ENCODE assay signal across 8 cellular contexts in the genomic region with DNA sequence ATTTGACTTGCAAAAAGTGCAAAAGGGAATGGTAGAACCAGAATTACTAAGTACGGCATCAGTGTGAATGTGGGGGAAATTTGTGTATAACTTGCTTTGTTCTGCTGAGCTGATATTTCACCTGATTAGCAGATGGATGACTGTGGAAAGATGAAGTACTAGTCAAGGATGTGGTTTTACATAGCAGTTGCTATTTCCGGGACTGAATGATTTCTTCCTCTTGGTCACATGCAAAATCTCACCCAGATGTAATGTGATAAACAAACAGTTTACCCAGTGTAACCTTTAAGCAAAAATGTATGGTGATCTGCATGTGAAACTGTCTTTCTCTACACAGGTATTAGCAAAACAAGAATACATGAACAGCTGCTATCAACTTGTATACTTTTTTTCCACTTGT. TPM values are rescaled to one million over a fixed set of nuclear protein-coding genes. Genes with fewer than 3 reads are reported as not detected.
DNase-seq lines count a peak whose midpoint lies in the region; ATAC-seq and TF ChIP-seq lines count a peak whose summit lies in the region.

No MANE protein-coding gene starts in this region.

- H4K20me1 ChIP-seq in MM.1S (ENCODE audit: insufficient read depth, low read length), result no peaks in the 10 kb centered on the region

- H3K27ac ChIP-seq in MM.1S (ENCODE audit: low read length), result peak overlapping the region; percentile 83

- H3K9ac ChIP-seq in MM.1S (ENCODE audit: low read length), result peak overlapping the region; percentile 20; the same call in 1 of the 2 replicates

- peaks cover 41% of the 10 kb centered on the region for H3K4me1 ChIP-seq in MM.1S (ENCODE audit: low read length)

- peak; percentile 92 for ATAC-seq in GM18511 (IDR thresholded peaks at IDR 0.05; ENCODE audit: unreplicated experiment)

- H2AFZ ChIP-seq in MM.1S (ENCODE audit: low read length), result no peak overlapping the region

- H3K4me2 ChIP-seq in MM.1S (ENCODE audit: low read depth, low read length), result peak overlapping the region; percentile 35

- no peaks in the 10 kb centered on the region for H3K27me3 ChIP-seq in MM.1S (replicated peaks; ENCODE audit: insufficient read depth, low read length)

- H3F3A ChIP-seq in MM.1S (ENCODE audit: insufficient read depth, low read length), result peaks cover 35% of the 10 kb centered on the region

- no peaks in the 10 kb centered on the region for H3K9me2 ChIP-seq in MM.1S (replicated peaks; ENCODE audit: insufficient read depth, low read length)

- no peaks in the 10 kb centered on the region for H3K9me3 ChIP-seq in MM.1S (replicated peaks; ENCODE audit: insufficient read depth, low read length)

- DNase-seq in H4 (ENCODE audit: low spot score) (peak; percentile 38), MM.1S (peak; percentile 90), germinal center (ENCODE audit: low spot score) (peak; percentile 58), NCI-H2029 treated with DMSO at 0.1 percent for 48 hours (lab: John Stamatoyannopoulos, UW) (no peak), AG08395 (ENCODE audit: low spot score) (no peak), EL (no peak), medulla oblongata (ENCODE audit: extremely low spot score) (no peak)

- H3K36me3 ChIP-seq in MM.1S (replicated peaks; ENCODE audit: insufficient read depth, low read length), result 0 out of 2 replicates have a peak, but pooled peaks cover 8% of the 10 kb centered on the region

- peaks cover 28% of the 10 kb centered on the region; the same call in 1 of the 2 replicates for H3K79me2 ChIP-seq in MM.1S (ENCODE audit: low read length)

- H3K4me3 ChIP-seq in MM.1S (ENCODE audit: low read length), result no peak overlapping the region

- no peak for TF ChIP-seq CTCF in MM.1S (IDR thresholded peaks at IDR 0.05; ENCODE audit: low read length)

RNA-seq across cellular contexts. Expression of gene DCP2, which starts 46.1 kb away (rescaled TPM):
- total RNA-seq in H4 (2014; rRNA removed; shearing (Covaris generic)), result 33.4 and 36.1 TPM in 2 replicates

Comparison
In these comparisons a context has a peak if more than half of its experiments do, and no peak if none do; other contexts are left out.
1. DNase-seq: peak in H4 (single experiment), MM.1S (single experiment) and germinal center (single experiment); none in NCI-H2029 treated with DMSO at 0.1 percent for 48 hours (single experiment), AG08395 (single experiment), EL (single experiment) and medulla oblongata (single experiment).